13 cellular contexts compared by ENCODE assay signal in genomic region chr17:45127209-45127582, GRCh38. TPM values are rescaled to one million over a fixed set of nuclear protein-coding genes. Genes with fewer than 3 reads are reported as not detected.
DNase-seq lines count a peak whose midpoint lies in the region; ATAC-seq and TF ChIP-seq lines count a peak whose summit lies in the region.
"Had no signal": no experiment of that assay in that cellular context is flagged by ENCODE, and none has a peak within 500 bp of the region (broad histone marks: within the 10 kb centered on the region; RNA-seq: fewer than 3 reads in every experiment).

No MANE protein-coding gene starts in this region.

- H3K4me1 ChIP-seq in NT2/D1 (ENCODE audit: insufficient read depth, insufficient read length): peaks cover 47% of the 10 kb centered on the region
- peaks cover 8 to 34% of the 10 kb centered on the region in 2 donors for H3K4me1 ChIP-seq in lung (ENCODE audit: control insufficient read depth in 2 of 2, insufficient read depth in 2 of 2, low read length in 2 of 2)
- peaks cover 79% of the 10 kb centered on the region for H3K4me1 ChIP-seq in suprapubic skin
- peaks cover 8% of the 10 kb centered on the region for H3K4me1 ChIP-seq in Karpas-422 (ENCODE audit: low read length)

- no peak for TF ChIP-seq CTCF in coronary artery (IDR thresholded peaks at IDR 0.05)
- TF ChIP-seq CTCF in lung (IDR thresholded peaks at IDR 0.05; ENCODE audit: control extremely low read depth, extremely low read depth): no peak
- TF ChIP-seq CTCF in suprapubic skin (IDR thresholded peaks at IDR 0.05): no peak
- TF ChIP-seq CTCF in foreskin fibroblast (IDR thresholded peaks at IDR 0.05; ENCODE audit: low read depth, low read length): no peak

- DNase-seq in NT2/D1 (ENCODE audit: low read depth, low spot score) (no peak), coronary artery (ENCODE audit: low spot score) (no peak), lung (ENCODE audit: low spot score) (no peak), suprapubic skin (ENCODE audit: low spot score in 2 of 2) (no peak), foreskin fibroblast (no peak), Karpas-422 (no peak), NCI-H1092 (lab: John Stamatoyannopoulos, UW) (no peak), NCI-H524 (lab: John Stamatoyannopoulos, UW) (no peak)
- DNase-seq: activated T-cell treated with anti-CD3 and anti-CD28 coated beads, Interleukin-2, amount 50 U/mL, for 24 hours; effector memory CD8-positive, alpha-beta T cell had no signal

- H3K4me3 ChIP-seq in NT2/D1 (ENCODE audit: insufficient read length, low read depth) (no peak overlapping the region), coronary artery (peak overlapping the region; percentile 55), lung (no peak overlapping the region), suprapubic skin (no peak overlapping the region), foreskin fibroblast (ENCODE audit: low read depth in 1 of 2, low read length in 2 of 2) (no peak overlapping the region), Karpas-422 (ENCODE audit: low read length) (no peak overlapping the region)
- H3K4me3 ChIP-seq: BLaER1 treated with 17β-estradiol and CSF1 and Interleukin-3, amounts not matched to agents 10 nM and 100 nM; pancreas; SJSA1 had no signal

- no peaks in the 10 kb centered on the region for H3K9me2 ChIP-seq in Karpas-422 (replicated peaks; ENCODE audit: insufficient read depth, low read length)

- no peak for TF ChIP-seq POLR2A in suprapubic skin (IDR thresholded peaks at IDR 0.05)

- no peak overlapping the region for H3K4me2 ChIP-seq in Karpas-422 (ENCODE audit: low read depth, low read length, poor library complexity, severe bottlenecking)

- H3K27ac ChIP-seq in coronary artery (peak overlapping the region; percentile 88 to 92), lung (ENCODE audit: low read depth in 1 of 2, low read length in 1 of 2) (peak overlapping the region; percentile 62 to 87), suprapubic skin (peak overlapping the region; percentile 61), Karpas-422 (ENCODE audit: low read length) (no peak overlapping the region)
- H3K27ac ChIP-seq: BLaER1 treated with 17β-estradiol and CSF1 and Interleukin-3, amounts not matched to agents 10 nM and 100 nM had no signal

- no peaks in the 10 kb centered on the region for H3K79me2 ChIP-seq in Karpas-422 (ENCODE audit: low read length)

- no peaks in the 10 kb centered on the region for H3K27me3 ChIP-seq in NT2/D1 (ENCODE audit: insufficient read depth, insufficient read length)
- H3K27me3 ChIP-seq in lung (ENCODE audit: control insufficient read depth, insufficient read depth): no peaks in the 10 kb centered on the region
- no peaks in the 10 kb centered on the region for H3K27me3 ChIP-seq in suprapubic skin
- H3K27me3 ChIP-seq in Karpas-422 (ENCODE audit: low read length): no peaks in the 10 kb centered on the region
- H3K27me3 ChIP-seq: BLaER1 treated with 17β-estradiol and CSF1 and Interleukin-3, amounts not matched to agents 10 nM and 100 nM; pancreas; SJSA1 had no signal

- no peak overlapping the region for H2AFZ ChIP-seq in Karpas-422 (ENCODE audit: low read length)

- TF ChIP-seq EP300 in suprapubic skin (IDR thresholded peaks at IDR 0.05): no peak

- H3K36me3 ChIP-seq in NT2/D1 (ENCODE audit: insufficient read depth, insufficient read length, low read length): peaks cover 22% of the 10 kb centered on the region
- H3K36me3 ChIP-seq in lung (ENCODE audit: control insufficient read depth in 2 of 2, insufficient read depth in 2 of 2, low read length in 2 of 2): no peaks in the 10 kb centered on the region
- H3K36me3 ChIP-seq in suprapubic skin: no peaks in the 10 kb centered on the region
- no peaks in the 10 kb centered on the region for H3K36me3 ChIP-seq in Karpas-422 (ENCODE audit: insufficient read depth, low read length)
- H3K36me3 ChIP-seq: pancreas had no signal

- H3K9ac ChIP-seq in NT2/D1 (ENCODE audit: insufficient read length, low read depth): peak overlapping the region; percentile 66
- H3K9ac ChIP-seq in Karpas-422 (ENCODE audit: low read length): no peak overlapping the region

- ATAC-seq in lung (ENCODE audit: insufficient read depth, low FRiP score): no peak
- ATAC-seq: effector memory CD8-positive, alpha-beta T cell had no signal

- H4K20me1 ChIP-seq in Karpas-422 (ENCODE audit: insufficient read depth, low read depth, low read length): no peaks in the 10 kb centered on the region

- no peaks in the 10 kb centered on the region for H3K9me3 ChIP-seq in NT2/D1 (ENCODE audit: insufficient read depth, low read length)
- H3K9me3 ChIP-seq in lung (ENCODE audit: control insufficient read depth in 2 of 2, insufficient read depth in 1 of 2, low read length in 1 of 2): no peaks in the 10 kb centered on the region
- H3K9me3 ChIP-seq in suprapubic skin: no peaks in the 10 kb centered on the region
- H3K9me3 ChIP-seq in Karpas-422 (ENCODE audit: low read length): no peaks in the 10 kb centered on the region
- H3K9me3 ChIP-seq: BLaER1 treated with 17β-estradiol and CSF1 and Interleukin-3, amounts not matched to agents 10 nM and 100 nM; pancreas; SJSA1 had no signal

- WGBS in lung, 2 donors: 71 to 76% methylated on average over 8 of the region's 8 CpGs
- 75% methylated on average over 8 of the region's 8 CpGs for WGBS in suprapubic skin

RNA-seq across cellular contexts. Expression of gene PLCD3, which starts 5.1 kb away (rescaled TPM):
- total RNA-seq in lung (10 to 100 TPM in 1 of 2 donors, 1 to 10 TPM in 1; 3.6 to 43.3 TPM), suprapubic skin (10 to 100 TPM; 44.7 to 87.1 (median 58.3) TPM)
- polyA plus RNA-seq in lung: 10 to 100 TPM; 13.6 to 24.2 TPM
- total RNA-seq in Karpas-422 (2014; rRNA removed; shearing (Covaris generic); ENCODE audit: low replicate concordance): 0.45 TPM in 1 of 2 replicates, not detected in the other

RNA-seq across cellular contexts. Expression of gene ACBD4, which starts 8.3 kb away (rescaled TPM):
- total RNA-seq in lung (10 to 100 TPM; 12.6 to 12.7 TPM), suprapubic skin (10 to 100 TPM in 2 of 4 donors, 1 to 10 TPM in 2; 6.2 to 37.7 (median 10.9) TPM)
- 10 to 100 TPM in 1 of 2 donors, 1 to 10 TPM in 1; 7.8 to 15.7 TPM for polyA plus RNA-seq in lung
- total RNA-seq in Karpas-422 (2014; rRNA removed; shearing (Covaris generic); ENCODE audit: low replicate concordance): 11.4 and 13.4 TPM in 2 replicates

RNA-seq across cellular contexts. Expression of gene HEXIM1, which starts 21.1 kb away (rescaled TPM):
- total RNA-seq in lung (10 to 100 TPM; 25.3 to 34.4 TPM), suprapubic skin (10 to 100 TPM; 23.1 to 35.6 (median 27.8) TPM)
- polyA plus RNA-seq in lung: 10 to 100 TPM; 14.5 to 18.7 TPM
- total RNA-seq in Karpas-422 (2014; rRNA removed; shearing (Covaris generic); ENCODE audit: low replicate concordance): 3.5 and 3.7 TPM in 2 replicates

RNA-seq across cellular contexts. Expression of gene HEXIM2, which starts 34.5 kb away (rescaled TPM):
- total RNA-seq in lung: 10 to 100 TPM in 1 of 2 donors, 1 to 10 TPM in 1; 7.6 to 10.6 TPM
- polyA plus RNA-seq in lung: 1 to 10 TPM; 4.3 to 6.5 TPM
- total RNA-seq in suprapubic skin: 10 to 100 TPM in 1 of 4 donors, 1 to 10 TPM in 3; 2.2 to 10.4 (median 4.4) TPM
- total RNA-seq in Karpas-422 (2014; rRNA removed; shearing (Covaris generic); ENCODE audit: low replicate concordance): 1.4 and 14.3 TPM in 2 replicates
